In the genomic region with DNA sequence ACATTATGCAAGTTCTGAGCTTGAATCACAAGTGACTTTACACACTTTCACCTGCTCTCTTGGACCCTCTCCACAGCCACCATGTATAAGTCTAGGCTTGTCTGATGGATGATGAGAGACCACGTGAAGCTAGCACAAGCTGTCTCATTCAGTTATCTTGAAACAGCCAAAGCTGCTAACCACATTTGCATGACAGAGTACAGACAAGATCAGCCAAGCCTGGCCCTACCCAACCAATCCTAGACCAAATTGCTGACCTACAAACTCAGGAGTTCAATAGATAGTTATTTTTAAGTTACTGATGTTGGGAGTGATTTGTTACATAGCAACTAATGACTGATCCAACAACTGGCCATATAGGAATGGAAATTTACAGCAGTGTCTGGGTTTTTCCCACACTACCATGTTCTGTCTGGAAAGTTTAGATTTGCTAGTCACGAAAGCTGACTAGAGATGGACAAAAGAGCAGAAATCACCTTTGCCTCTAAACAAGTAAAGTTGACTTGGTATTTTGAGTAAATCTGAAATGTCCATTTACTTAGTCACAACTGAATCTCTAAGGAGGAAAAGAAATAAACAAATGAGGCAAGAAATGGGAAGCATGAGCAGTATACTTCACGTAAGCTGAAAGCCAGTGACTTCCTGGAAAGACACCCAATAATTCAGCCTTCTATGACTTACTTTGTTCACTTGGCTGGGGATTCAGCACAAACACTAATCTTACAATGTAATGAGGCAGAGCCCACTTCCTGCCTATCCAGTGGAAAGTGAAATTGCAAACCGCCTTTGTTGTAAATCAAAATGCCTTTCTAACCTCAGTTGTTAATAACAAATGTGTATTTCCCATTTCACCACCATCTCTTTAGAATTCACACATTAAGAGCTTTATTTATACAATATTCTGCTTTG, we compare ENCODE assay signal across 12 cellular contexts.
DNase-seq lines count a peak whose midpoint lies in the region; ATAC-seq, FAIRE-seq and TF ChIP-seq lines count a peak whose summit lies in the region.
"Had no signal": no experiment of that assay in that cellular context is flagged by ENCODE, and none has a peak within 500 bp of the region (broad histone marks: within the 10 kb centered on the region; RNA-seq: fewer than 3 reads in every experiment).

No MANE protein-coding gene starts in this region.

- H3K27ac Mint-ChIP-seq in CD8-positive, alpha-beta memory T cell: no peak overlapping the region

- no peak overlapping the region for H3K4me3 Mint-ChIP-seq in CD8-positive, alpha-beta memory T cell

- TF ChIP-seq CTCF in smooth muscle cell (IDR thresholded peaks at IDR 0.05; ENCODE audit: borderline replicate concordance, insufficient read depth, poor library complexity, severe bottlenecking) (no peak), SK-N-SH (IDR thresholded peaks at IDR 0.05) (no peak)

- H3K36me3 ChIP-seq in smooth muscle cell (ENCODE audit: low read depth) (no peaks in the 10 kb centered on the region), SK-N-SH (replicated peaks in 1 of 2; ENCODE audit: control insufficient read depth in 1 of 2, insufficient read depth in 2 of 2, low read length in 1 of 2) (no peaks in the 10 kb centered on the region)
- no peaks in the 10 kb centered on the region for H3K36me3 ChIP-seq in CD8-positive, alpha-beta memory T cell (ENCODE audit: insufficient read depth, low read length)

- intact Hi-C loops in cardiac septum (cut with DNase I): no loop called here

- H2AFZ ChIP-seq in smooth muscle cell (ENCODE audit: low read depth) (peak overlapping the region; percentile 4), SK-N-SH (ENCODE audit: low read depth) (no peak overlapping the region)

- H3K9ac ChIP-seq in smooth muscle cell (ENCODE audit: low read depth): peak overlapping the region; percentile 1
- no peak overlapping the region for H3K9ac ChIP-seq in SK-N-SH

- no peak for TF ChIP-seq EP300 in SK-N-SH (IDR thresholded peaks at IDR 0.05; ENCODE audit: borderline replicate concordance in 1 of 2, low read depth in 1 of 2, low read length in 1 of 2)

- H3F3A ChIP-seq in smooth muscle cell (ENCODE audit: low read depth) (no peaks in the 10 kb centered on the region), SK-N-SH (replicated peaks; ENCODE audit: insufficient read depth) (no peaks in the 10 kb centered on the region)

- peaks cover 0 to 4% of the 10 kb centered on the region in 2 donors for H3K27me3 Mint-ChIP-seq in CD8-positive, alpha-beta memory T cell

- peak; percentile 4 for DNase-seq in GM19239 (ENCODE audit: insufficient read length, low spot score)
- peak; percentile 30 for DNase-seq in HT1080 (ENCODE audit: low read depth)
- no peak for DNase-seq in smooth muscle cell (lab: John Stamatoyannopoulos, UW; ENCODE audit: unreplicated experiment)
- DNase-seq in CD8-positive, alpha-beta memory T cell: no peak
- DNase-seq in cardiac septum (ENCODE audit: low spot score): no peak
- DNase-seq in SK-N-SH: no peak
- DNase-seq: dermis blood vessel endothelial cell, Karpas-422, SIG-M5, substantia nigra had no signal

- no peak for TF ChIP-seq RAD21 in SK-N-SH (IDR thresholded peaks at IDR 0.05; ENCODE audit: low read length)

- H3K4me1 ChIP-seq in smooth muscle cell (ENCODE audit: low read depth): no peaks in the 10 kb centered on the region
- H3K4me1 ChIP-seq in CD8-positive, alpha-beta memory T cell (ENCODE audit: insufficient read depth, low read length): no peaks in the 10 kb centered on the region
- no peaks in the 10 kb centered on the region for H3K4me1 ChIP-seq in SK-N-SH (ENCODE audit: control insufficient read depth in 1 of 2, insufficient read depth in 2 of 2, low read depth in 1 of 2, low read length in 1 of 2)

- H3K9me3 ChIP-seq in smooth muscle cell (replicated peaks; ENCODE audit: low read depth) (no peaks in the 10 kb centered on the region), SK-N-SH (no peaks in the 10 kb centered on the region)
- no peaks in the 10 kb centered on the region for H3K9me3 ChIP-seq in CD8-positive, alpha-beta memory T cell (ENCODE audit: low read length)

- H3K9me2 ChIP-seq in SK-N-SH: no peaks in the 10 kb centered on the region

- H3K27me3 ChIP-seq in smooth muscle cell (ENCODE audit: low read depth) (no peaks in the 10 kb centered on the region), SK-N-SH (ENCODE audit: insufficient read depth) (no peaks in the 10 kb centered on the region)
- H3K27me3 ChIP-seq in CD8-positive, alpha-beta memory T cell (ENCODE audit: insufficient read depth, low read length, poor library complexity, severe bottlenecking): no peaks in the 10 kb centered on the region

- peaks cover 0 to 10% (median 2%) of the 10 kb centered on the region in 5 donors for H3K9me3 Mint-ChIP-seq in CD8-positive, alpha-beta memory T cell

- no peaks in the 10 kb centered on the region for H3K79me2 ChIP-seq in smooth muscle cell (ENCODE audit: low read depth)
- H3K79me2 ChIP-seq in SK-N-SH (ENCODE audit: insufficient read depth): no peaks in the 10 kb centered on the region

- FAIRE-seq in GM19239 (lab: Jason Lieb, UNC): peak; percentile 80
- FAIRE-seq: keratinocyte had no signal

- peaks cover 0 to 6% (median 0%) of the 10 kb centered on the region in 3 donors for H3K36me3 Mint-ChIP-seq in CD8-positive, alpha-beta memory T cell

- CTCF ChIA-PET in CD8-positive, alpha-beta memory T cell (lab: Charles Lee): no interaction called here
- CTCF ChIA-PET in SK-N-SH (lab: Yijun Ruan, JAX): no interaction called here

- H3K4me2 ChIP-seq in smooth muscle cell (no peak overlapping the region), SK-N-SH (no peak overlapping the region)

- WGBS in smooth muscle cell (ENCODE audit: low lambda C conversion rate): 50% methylated on average over 4 of the region's 4 CpGs
- 9% methylated on average over 4 of the region's 4 CpGs for WGBS in SK-N-SH (ENCODE audit: low lambda C conversion rate)

- no peaks in the 10 kb centered on the region for H3K4me1 Mint-ChIP-seq in CD8-positive, alpha-beta memory T cell

- H3K4me3 ChIP-seq in smooth muscle cell (no peak overlapping the region), SK-N-SH (ENCODE audit: low read depth in 2 of 2, low read length in 1 of 2) (no peak overlapping the region)
- H3K4me3 ChIP-seq in CD8-positive, alpha-beta memory T cell (ENCODE audit: low read length): no peak overlapping the region

- H4K20me1 ChIP-seq in smooth muscle cell (ENCODE audit: low read depth) (no peaks in the 10 kb centered on the region), SK-N-SH (ENCODE audit: insufficient read depth) (no peaks in the 10 kb centered on the region)

- H3K27ac ChIP-seq in smooth muscle cell (ENCODE audit: low read depth) (peak overlapping the region; percentile 72), SK-N-SH (ENCODE audit: low read depth in 2 of 2, low read length in 1 of 2) (no peak overlapping the region)
- H3K27ac ChIP-seq in CD8-positive, alpha-beta memory T cell (ENCODE audit: low read depth, low read length): no peak overlapping the region

- peak; percentile 82 for ATAC-seq in HG02642 (IDR thresholded peaks at IDR 0.05; ENCODE audit: poor library complexity, unreplicated experiment)

- POLR2A ChIA-PET in CD8-positive, alpha-beta memory T cell (lab: Charles Lee): no interaction called here
- POLR2A ChIA-PET in SK-N-SH (lab: Yijun Ruan, JAX): no interaction called here

TF ChIP-seq in SK-N-SH, 30 proteins besides CTCF, POLR2A, EP300 and RAD21 (continues in another document):
- TF ChIP-seq MEF2A (IDR thresholded peaks at IDR 0.05; ENCODE audit: borderline replicate concordance, low read depth) (no peak), RXRA (IDR thresholded peaks at IDR 0.05; ENCODE audit: borderline replicate concordance, low read depth) (no peak), NFIC (IDR thresholded peaks at IDR 0.05; ENCODE audit: borderline replicate concordance) (no peak), MXI1 (IDR thresholded peaks at IDR 0.05; ENCODE audit: low read depth, low read length) (no peak), YY1 (IDR thresholded peaks at IDR 0.05; ENCODE audit: low read depth) (no peak), REST (IDR thresholded peaks at IDR 0.05; ENCODE audit: low read depth, low read length) (no peak), TCF12 (IDR thresholded peaks at IDR 0.05) (no peak), MAX (IDR thresholded peaks at IDR 0.05; ENCODE audit: low read depth) (no peak), RCOR1 (IDR thresholded peaks at IDR 0.05; ENCODE audit: low read length) (no peak)

Comparison
In these comparisons a context has a peak if more than half of its experiments do, and no peak if none do; other contexts are left out.
1. DNase-seq: peak in GM19239 (single experiment) and HT1080 (single experiment); none in smooth muscle cell (single experiment), CD8-positive, alpha-beta memory T cell (0 of 5), cardiac septum (single experiment) and SK-N-SH (single experiment).